Comparison of ENCODE assay signal across 28 cellular contexts in the genomic region with DNA sequence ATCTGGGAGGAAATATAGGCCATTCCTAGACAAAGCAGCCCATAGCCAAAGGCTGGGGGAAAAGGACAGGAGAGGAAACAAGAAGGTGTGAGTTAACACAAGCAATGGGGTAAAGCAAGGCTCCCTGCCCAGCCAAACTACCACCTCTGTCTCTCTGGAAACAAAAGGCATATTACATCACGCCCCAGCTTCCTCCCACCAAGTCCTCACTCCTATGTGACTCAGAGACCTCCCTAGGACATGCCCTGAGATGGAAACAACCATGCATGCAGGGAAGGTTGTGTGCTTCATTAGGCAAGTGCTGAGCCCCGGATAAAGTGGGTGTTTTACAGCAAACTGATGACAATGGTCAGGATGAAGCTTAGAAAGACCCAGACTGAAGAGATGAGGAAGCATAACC. TPM values are rescaled to one million over a fixed set of nuclear protein-coding genes. Genes with fewer than 3 reads are reported as not detected.
DNase-seq lines count a peak whose midpoint lies in the region; ATAC-seq, FAIRE-seq and TF ChIP-seq lines count a peak whose summit lies in the region.
"Had no signal": no experiment of that assay in that cellular context is flagged by ENCODE, and none has a peak within 500 bp of the region (broad histone marks: within the 10 kb centered on the region; RNA-seq: fewer than 3 reads in every experiment).

No MANE protein-coding gene starts in this region.

- no peaks in the 10 kb centered on the region for H3K27me3 Mint-ChIP-seq in astrocyte (ENCODE audit: low read depth, unreplicated experiment)
- H3K27me3 Mint-ChIP-seq: activated naive CD8-positive, alpha-beta T cell; T-helper 17 cell had no signal

- no peaks in the 10 kb centered on the region for H3K79me2 ChIP-seq in astrocyte (ENCODE audit: insufficient read depth, low read length)

- H3K27ac Mint-ChIP-seq in astrocyte (ENCODE audit: unreplicated experiment), result no peak overlapping the region
- H3K27ac Mint-ChIP-seq: activated naive CD8-positive, alpha-beta T cell; activated T-cell treated with anti-CD3 and anti-CD28 coated beads, Interleukin-2, amount 50 U/mL, for 72 hours; WTC11 had no signal

- no peak overlapping the region for H3K9ac ChIP-seq in astrocyte (ENCODE audit: low read length)

- H3K4me1 ChIP-seq in astrocyte (ENCODE audit: insufficient read depth, low read length), result peaks cover 7% of the 10 kb centered on the region
- H3K4me1 ChIP-seq: Caco-2, gastroesophageal sphincter, left ventricle myocardium inferior, psoas muscle, suprapubic skin had no signal

- no peak overlapping the region for H3K4me3 ChIP-seq in astrocyte (ENCODE audit: insufficient read depth, low read depth, low read length)
- H3K4me3 ChIP-seq: cardiac muscle cell, gastroesophageal sphincter, left ventricle myocardium inferior, mucosa of descending colon, psoas muscle, suprapubic skin had no signal

- no peak overlapping the region for H2AFZ ChIP-seq in astrocyte (ENCODE audit: low read depth, low read length)

- peaks cover 45% of the 10 kb centered on the region for H3K36me3 Mint-ChIP-seq in astrocyte (ENCODE audit: low read depth, unreplicated experiment)

- FAIRE-seq in astrocyte (lab: Jason Lieb, UNC), result no peak
- FAIRE-seq: GM18507 had no signal

- no peak overlapping the region for H3K27ac ChIP-seq in astrocyte (ENCODE audit: low read depth, low read length)
- H3K27ac ChIP-seq: cardiac muscle cell, gastroesophageal sphincter, left ventricle myocardium inferior, psoas muscle, suprapubic skin had no signal

- H3K4me3 Mint-ChIP-seq in astrocyte (ENCODE audit: unreplicated experiment), result no peak overlapping the region
- H3K4me3 Mint-ChIP-seq: activated naive CD8-positive, alpha-beta T cell; activated T-cell treated with anti-CD3 and anti-CD28 coated beads, Interleukin-2, amount 50 U/mL, for 72 hours; neural crest cell; T-helper 17 cell; WTC11 had no signal

- DNase-seq in Ammon's horn (ENCODE audit: low spot score) (peak; percentile 13), HK-2 (ENCODE audit: unreplicated experiment) (peak; percentile 28), astrocyte (ENCODE audit: low read depth) (peak; percentile 44), iris pigment epithelial cell (ENCODE audit: low read depth) (peak; percentile 70), SHP77 treated with DMSO at 0.1 percent for 48 hours (lab: John Stamatoyannopoulos, UW) (no peak), OCI-M2 (lab: John Stamatoyannopoulos, UW; ENCODE audit: unreplicated experiment) (no peak), NCI-H446 (lab: John Stamatoyannopoulos, UW) (no peak)
- DNase-seq: activated T-cell treated with anti-CD3 and anti-CD28 coated beads, Interleukin-2, amount 50 U/mL, for 72 hours; EL; GOT3; Karpas-422; left ventricle myocardium inferior; mucosa of descending colon; NCI-H526 treated with DMSO at 0.1 percent for 48 hours; psoas muscle; SHP77; stimulated activated CD4-positive, alpha-beta T cell treated with anti-CD3 and anti-CD28 coated beads, Interleukin-4, amount 100 ng/mL, for 4 hours; T-helper 17 cell had no signal

- peaks cover 30% of the 10 kb centered on the region for H3K36me3 ChIP-seq in astrocyte (ENCODE audit: insufficient read depth, low read length)

- peaks cover 5% of the 10 kb centered on the region for H3K4me1 Mint-ChIP-seq in astrocyte (ENCODE audit: low read depth, unreplicated experiment)
- H3K4me1 Mint-ChIP-seq: neural crest cell, WTC11 had no signal

- H4K20me1 ChIP-seq in astrocyte (ENCODE audit: insufficient read depth, low read length), result peaks cover 10% of the 10 kb centered on the region

- no peak overlapping the region for H3K4me2 ChIP-seq in astrocyte (ENCODE audit: low read length)

- no peaks in the 10 kb centered on the region for H3K9me3 ChIP-seq in astrocyte (ENCODE audit: insufficient read depth, low read depth, low read length)
- H3K9me3 ChIP-seq: Caco-2, gastroesophageal sphincter, left ventricle myocardium inferior, mucosa of descending colon, psoas muscle, suprapubic skin had no signal

- no peak for TF ChIP-seq CTCF in astrocyte (IDR thresholded peaks at IDR 0.05; ENCODE audit: insufficient read depth, low read depth, low read length)

- no peak for ATAC-seq in HG03378 (IDR thresholded peaks at IDR 0.05; ENCODE audit: unreplicated experiment)
- ATAC-seq: activated T-cell treated with anti-CD3 and anti-CD28 coated beads, Interleukin-2, amount 50 U/mL, for 72 hours; gastroesophageal sphincter; mucosa of descending colon; psoas muscle; T-helper 17 cell; WTC11 had no signal

- H3K9me3 Mint-ChIP-seq in astrocyte (ENCODE audit: unreplicated experiment), result no peaks in the 10 kb centered on the region
- H3K9me3 Mint-ChIP-seq: activated T-cell treated with anti-CD3 and anti-CD28 coated beads, Interleukin-2, amount 50 U/mL, for 72 hours; neural crest cell; WTC11 had no signal

- H3K27me3 ChIP-seq in astrocyte (ENCODE audit: insufficient read depth, low read length), result no peaks in the 10 kb centered on the region
- H3K27me3 ChIP-seq: cardiac muscle cell, gastroesophageal sphincter, suprapubic skin had no signal

RNA-seq across cellular contexts. Expression of gene ATRAID, which starts 9.0 kb away (rescaled TPM):
- total RNA-seq in astrocyte, result 62.9 and 66.9 TPM in 2 replicates

RNA-seq across cellular contexts. Expression of gene SLC5A6, which starts 9.2 kb away (rescaled TPM):
- total RNA-seq in astrocyte, result 43.9 and 54.0 TPM in 2 replicates

RNA-seq across cellular contexts. Expression of gene CAD, which starts 14.3 kb away (rescaled TPM):
- total RNA-seq in astrocyte, result 50.7 and 51.2 TPM in 2 replicates

RNA-seq across cellular contexts. Expression of gene TCF23, which starts 54.0 kb away (rescaled TPM):
- total RNA-seq in astrocyte, result not detected in 2 replicates
- total RNA-seq: activated CD8-positive, alpha-beta memory T cell treated with anti-CD3 and anti-CD28 coated beads for 36 hours; activated T-cell treated with anti-CD3 and anti-CD28 coated beads, Interleukin-2, amount 50 U/mL, for 72 hours; Caco-2; cardiac muscle cell; neural crest cell; T-helper 17 cell had no signal

Comparison
In these comparisons a context has a peak if more than half of its experiments do, and no peak if none do; other contexts are left out.
1. DNase-seq: peak in Ammon's horn (single experiment), HK-2 (single experiment), astrocyte (single experiment) and iris pigment epithelial cell (single experiment); none in SHP77 treated with DMSO at 0.1 percent for 48 hours (single experiment), OCI-M2 (single experiment) and NCI-H446 (0 of 2).